Comparison of ENCODE assay signal across 36 cellular contexts in genomic region chr5:97365918-97366317, GRCh38.
"Had no signal": no experiment of that assay in that cellular context is flagged by ENCODE, and none has a peak within 500 bp of the region (broad histone marks: within the 10 kb centered on the region; RNA-seq: fewer than 3 reads in every experiment).

No MANE protein-coding gene starts in this region.

- H3K4me1 ChIP-seq: ascending aorta had no signal

- H3K9me3 Mint-ChIP-seq: activated T-helper 2 cell treated with anti-CD3 and anti-CD28 coated beads, Interferon-gamma antibody, Interleukin-2, Interleukin-4, amounts not matched to agents 10 μg/mL and 5 μg/mL and 100 μg/mL, durations not matched to agents 14 hours and 24 hours and 36 hours; T-helper 1 cell treated with Interleukin-12 subunit alpha and Interleukin-12 subunit beta and Interleukin-4 antibody, amounts not matched to agents 30 μg/mL and 1 μg/mL, for 36 hours had no signal

- H3K27me3 Mint-ChIP-seq: activated CD4-positive, alpha-beta memory T cell treated with anti-CD3 and anti-CD28 coated beads, Interleukin-2, amount 10 ng/mL, durations not matched to agents 7 days and 5 days; activated CD4-positive, alpha-beta T cell treated with anti-CD3 and anti-CD28 coated beads for 36 hours; activated CD4-positive, alpha-beta T cell treated with anti-CD3 and anti-CD28 coated beads, Interleukin-2, amount 10 ng/mL, durations not matched to agents 7 days and 5 days; activated CD8-positive, alpha-beta memory T cell treated with anti-CD3 and anti-CD28 coated beads, Interleukin-2, amount 10 ng/mL, durations not matched to agents 7 days and 5 days; activated naive CD8-positive, alpha-beta T cell treated with anti-CD3 and anti-CD28 coated beads, Interleukin-2, amount 10 ng/mL, durations not matched to agents 7 days and 5 days; activated T-cell treated with anti-CD3 and anti-CD28 coated beads, Interleukin-2, amount 50 U/mL, for 24 hours had no signal

- DNase-seq: activated CD4-positive, alpha-beta memory T cell treated with anti-CD3 and anti-CD28 coated beads, Interleukin-2, amount 10 ng/mL, durations not matched to agents 7 days and 5 days; activated CD4-positive, alpha-beta T cell treated with anti-CD3 and anti-CD28 coated beads for 1 hour; activated CD4-positive, alpha-beta T cell treated with anti-CD3 and anti-CD28 coated beads for 36 hours; activated CD4-positive, alpha-beta T cell treated with anti-CD3 and anti-CD28 coated beads for 48 hours; activated CD4-positive, alpha-beta T cell treated with anti-CD3 and anti-CD28 coated beads, Interleukin-2, amount 10 ng/mL, durations not matched to agents 7 days and 5 days; activated CD4-positive, alpha-beta T cell treated with anti-CD3 and anti-CD28 coated beads, Interleukin-2, amount 50 U/mL, for 48 hours; activated CD4-positive, CD25-positive, alpha-beta regulatory T cell; activated CD8-positive, alpha-beta memory T cell treated with anti-CD3 and anti-CD28 coated beads for 24 hours; activated CD8-positive, alpha-beta memory T cell treated with anti-CD3 and anti-CD28 coated beads, Interleukin-2, amount 10 ng/mL, durations not matched to agents 7 days and 5 days; activated CD8-positive, alpha-beta memory T cell treated with anti-CD3 and anti-CD28 coated beads, Interleukin-2, amount 50 U/mL, for 48 hours; activated CD8-positive, alpha-beta T cell treated with anti-CD3 and anti-CD28 coated beads, Interleukin-2, amount 10 ng/mL, durations not matched to agents 7 days and 5 days; activated effector memory CD4-positive, alpha-beta T cell treated with Interleukin-2 at 50 U/mL for 16 hours; activated gamma-delta T cell treated with Interleukin-2 at 50 U/mL for 16 hours; activated naive CD4-positive, alpha-beta T cell; activated naive CD4-positive, alpha-beta T cell treated with anti-CD3 and anti-CD28 coated beads for 36 hours; activated naive CD8-positive, alpha-beta T cell treated with anti-CD3 and anti-CD28 coated beads, Interleukin-2, amount 10 ng/mL, durations not matched to agents 7 days and 5 days; activated naive CD8-positive, alpha-beta T cell treated with anti-CD3 and anti-CD28 coated beads, Interleukin-2, amount 50 U/mL, for 24 hours; activated T-cell treated with anti-CD3 and anti-CD28 coated beads, Interleukin-2, amount 50 U/mL, for 24 hours; activated T-cell treated with anti-CD3 and anti-CD28 coated beads, Interleukin-2, amount 50 U/mL, for 48 hours; amygdala; anterior cingulate cortex; central memory CD4-positive, alpha-beta T cell; SW 1271; T-helper 1 cell; T-helper 2 cell; T-helper 9 cell had no signal

- H3K27me3 ChIP-seq: ascending aorta, cardiac muscle cell had no signal

- H3K4me3 Mint-ChIP-seq: activated CD4-positive, alpha-beta memory T cell treated with anti-CD3 and anti-CD28 coated beads, Interleukin-2, amount 10 ng/mL, durations not matched to agents 7 days and 5 days; activated CD4-positive, alpha-beta T cell treated with anti-CD3 and anti-CD28 coated beads for 36 hours; activated CD4-positive, alpha-beta T cell treated with anti-CD3 and anti-CD28 coated beads, Interleukin-2, amount 10 ng/mL, durations not matched to agents 7 days and 5 days; activated CD8-positive, alpha-beta memory T cell treated with anti-CD3 and anti-CD28 coated beads, Interleukin-2, amount 10 ng/mL, durations not matched to agents 7 days and 5 days; activated CD8-positive, alpha-beta T cell treated with anti-CD3 and anti-CD28 coated beads, Interleukin-2, amount 10 ng/mL, durations not matched to agents 7 days and 5 days; activated naive CD4-positive, alpha-beta T cell treated with anti-CD3 and anti-CD28 coated beads for 36 hours; activated naive CD4-positive, alpha-beta T cell treated with anti-CD3 and anti-CD28 coated beads, Interleukin-2, amount 50 U/mL, for 24 hours; activated naive CD8-positive, alpha-beta T cell; activated naive CD8-positive, alpha-beta T cell treated with anti-CD3 and anti-CD28 coated beads, Interleukin-2, amount 10 ng/mL, durations not matched to agents 7 days and 5 days; activated naive CD8-positive, alpha-beta T cell treated with anti-CD3 and anti-CD28 coated beads, Interleukin-2, amount 50 U/mL, for 24 hours; activated T-cell treated with anti-CD3 and anti-CD28 coated beads, Interleukin-2, amount 50 U/mL, for 24 hours; brain; T-helper 1 cell treated with Interleukin-12 subunit alpha and Interleukin-12 subunit beta and Interleukin-4 antibody, amounts not matched to agents 30 μg/mL and 1 μg/mL, for 36 hours; T-helper 2 cell treated with Interferon-gamma antibody and Interleukin-4, amounts not matched to agents 5 μg/mL and 100 μg/mL, for 36 hours had no signal

- H3K27ac ChIP-seq: ascending aorta, cardiac muscle cell, VCaP had no signal

- H3K36me3 ChIP-seq: ascending aorta, cardiac muscle cell had no signal

- H3K27ac Mint-ChIP-seq: activated CD4-positive, alpha-beta memory T cell treated with anti-CD3 and anti-CD28 coated beads, Interleukin-2, amount 10 ng/mL, durations not matched to agents 7 days and 5 days; activated CD4-positive, alpha-beta T cell treated with anti-CD3 and anti-CD28 coated beads for 36 hours; activated CD4-positive, alpha-beta T cell treated with anti-CD3 and anti-CD28 coated beads, Interleukin-2, amount 10 ng/mL, durations not matched to agents 7 days and 5 days; activated CD8-positive, alpha-beta memory T cell treated with anti-CD3 and anti-CD28 coated beads, Interleukin-2, amount 10 ng/mL, durations not matched to agents 7 days and 5 days; activated CD8-positive, alpha-beta T cell treated with anti-CD3 and anti-CD28 coated beads, Interleukin-2, amount 10 ng/mL, durations not matched to agents 7 days and 5 days; activated naive CD4-positive, alpha-beta T cell treated with anti-CD3 and anti-CD28 coated beads for 36 hours; activated naive CD4-positive, alpha-beta T cell treated with anti-CD3 and anti-CD28 coated beads, Interleukin-2, amount 50 U/mL, for 24 hours; activated naive CD8-positive, alpha-beta T cell; activated naive CD8-positive, alpha-beta T cell treated with anti-CD3 and anti-CD28 coated beads, Interleukin-2, amount 10 ng/mL, durations not matched to agents 7 days and 5 days; activated naive CD8-positive, alpha-beta T cell treated with anti-CD3 and anti-CD28 coated beads, Interleukin-2, amount 50 U/mL, for 24 hours; activated T-cell treated with anti-CD3 and anti-CD28 coated beads, Interleukin-2, amount 50 U/mL, for 24 hours; activated T-helper 2 cell treated with anti-CD3 and anti-CD28 coated beads, Interferon-gamma antibody, Interleukin-2, Interleukin-4, amounts not matched to agents 10 μg/mL and 5 μg/mL and 100 μg/mL, durations not matched to agents 14 hours and 24 hours and 36 hours; brain; T-helper 1 cell treated with Interleukin-12 subunit alpha and Interleukin-12 subunit beta and Interleukin-4 antibody, amounts not matched to agents 30 μg/mL and 1 μg/mL, for 36 hours; T-helper 2 cell treated with Interferon-gamma antibody and Interleukin-4, amounts not matched to agents 5 μg/mL and 100 μg/mL, for 36 hours had no signal

- H3K4me1 Mint-ChIP-seq: activated CD4-positive, alpha-beta memory T cell treated with anti-CD3 and anti-CD28 coated beads, Interleukin-2, amount 10 ng/mL, durations not matched to agents 7 days and 5 days; activated CD4-positive, alpha-beta T cell treated with anti-CD3 and anti-CD28 coated beads for 36 hours; activated CD4-positive, alpha-beta T cell treated with anti-CD3 and anti-CD28 coated beads, Interleukin-2, amount 10 ng/mL, durations not matched to agents 7 days and 5 days; activated CD8-positive, alpha-beta memory T cell treated with anti-CD3 and anti-CD28 coated beads, Interleukin-2, amount 10 ng/mL, durations not matched to agents 7 days and 5 days; activated naive CD4-positive, alpha-beta T cell treated with anti-CD3 and anti-CD28 coated beads, Interleukin-2, amount 50 U/mL, for 24 hours; activated naive CD8-positive, alpha-beta T cell treated with anti-CD3 and anti-CD28 coated beads, Interleukin-2, amount 10 ng/mL, durations not matched to agents 7 days and 5 days; activated naive CD8-positive, alpha-beta T cell treated with anti-CD3 and anti-CD28 coated beads, Interleukin-2, amount 50 U/mL, for 24 hours; brain had no signal

- ATAC-seq: activated CD4-positive, alpha-beta T cell treated with anti-CD3 and anti-CD28 coated beads for 36 hours; activated CD4-positive, CD25-positive, alpha-beta regulatory T cell treated with anti-CD3 and anti-CD28 coated beads, Interleukin-2, amount 50 U/mL, for 24 hours; activated CD8-positive, alpha-beta memory T cell treated with anti-CD3 and anti-CD28 coated beads, Interleukin-2, amount 10 ng/mL, durations not matched to agents 7 days and 5 days; activated CD8-positive, alpha-beta T cell treated with anti-CD3 and anti-CD28 coated beads, Interleukin-2, amount 10 ng/mL, durations not matched to agents 7 days and 5 days; activated naive CD8-positive, alpha-beta T cell treated with anti-CD3 and anti-CD28 coated beads, Interleukin-2, amount 50 U/mL, for 24 hours had no signal

- H3K4me3 ChIP-seq: ascending aorta, cardiac muscle cell had no signal

- H3K36me3 Mint-ChIP-seq: activated CD8-positive, alpha-beta memory T cell treated with anti-CD3 and anti-CD28 coated beads, Interleukin-2, amount 10 ng/mL, durations not matched to agents 7 days and 5 days; activated naive CD4-positive, alpha-beta T cell treated with anti-CD3 and anti-CD28 coated beads, Interleukin-2, amount 50 U/mL, for 24 hours; activated naive CD8-positive, alpha-beta T cell treated with anti-CD3 and anti-CD28 coated beads, Interleukin-2, amount 10 ng/mL, durations not matched to agents 7 days and 5 days; brain had no signal
